ENCODE assay signal across 19 cellular contexts in genomic region chr19:55393362-55393761, GRCh38. TPM values are rescaled to one million over a fixed set of nuclear protein-coding genes. Genes with fewer than 3 reads are reported as not detected.
A peak's percentile ranks its signal among the peaks of the same experiment; 100 is the strongest.
DNase-seq lines count a peak whose midpoint lies in the region; ATAC-seq and TF ChIP-seq lines count a peak whose summit lies in the region.
"Had no signal": no experiment of that assay in that cellular context is flagged by ENCODE, and none has a peak within 500 bp of the region (broad histone marks: within the 10 kb centered on the region; RNA-seq: fewer than 3 reads in every experiment).

No MANE protein-coding gene starts in this region.

- H4K20me1 ChIP-seq in SK-N-SH (ENCODE audit: insufficient read depth): peaks cover 41% of the 10 kb centered on the region

- H3K4me3 ChIP-seq in SK-N-SH (ENCODE audit: low read depth in 2 of 2, low read length in 1 of 2) (no peak overlapping the region), WERI-Rb-1 (ENCODE audit: low read depth, low read length) (no peak overlapping the region)
- H3K4me3 ChIP-seq: BLaER1 treated with 17β-estradiol and CSF1 and Interleukin-3, amounts not matched to agents 10 nM and 100 nM; GM12878 had no signal

- CTCF ChIA-PET in SK-N-SH (lab: Yijun Ruan, JAX): interaction anchor here (1.1 to 2.5 kb wide), 2 partner anchors 25 to 252 kb away, joined by 3 to 12 read pairs; no protein-coding TSS in a partner anchor

- H3K27me3 Mint-ChIP-seq in chondrocyte (ENCODE audit: low read depth) (no peaks in the 10 kb centered on the region), nephron progenitor cell (ENCODE audit: low read depth, poor library complexity) (peaks cover 3% of the 10 kb centered on the region)

- no peaks in the 10 kb centered on the region for H3K27me3 ChIP-seq in SK-N-SH (ENCODE audit: insufficient read depth)
- no peaks in the 10 kb centered on the region for H3K27me3 ChIP-seq in WERI-Rb-1 (ENCODE audit: insufficient read depth, low read depth, severe bottlenecking)
- H3K27me3 ChIP-seq: BLaER1 treated with 17β-estradiol and CSF1 and Interleukin-3, amounts not matched to agents 10 nM and 100 nM had no signal

- H3K36me3 ChIP-seq in SK-N-SH (replicated peaks in 1 of 2; ENCODE audit: control insufficient read depth in 1 of 2, insufficient read depth in 2 of 2, low read length in 1 of 2): peaks cover 22 to 27% of the 10 kb centered on the region in 2 experiments
- H3K36me3 ChIP-seq in WERI-Rb-1: peaks cover 34% of the 10 kb centered on the region

- TF ChIP-seq RAD21 in SK-N-SH (IDR thresholded peaks at IDR 0.05; ENCODE audit: low read length): no peak

- ATAC-seq in SK-N-SH treated with all-trans-retinoic acid at 6 μM for 48 hours: no peak
- ATAC-seq: GM12878 had no signal

- peak overlapping the region; percentile 49 for H3K27ac Mint-ChIP-seq in chondrocyte (ENCODE audit: unreplicated experiment)
- peak overlapping the region; percentile 29 for H3K27ac Mint-ChIP-seq in nephron progenitor cell
- H3K27ac Mint-ChIP-seq: HFFc6 had no signal

- TF ChIP-seq EP300 in SK-N-SH (IDR thresholded peaks at IDR 0.05; ENCODE audit: borderline replicate concordance in 1 of 2, low read depth in 1 of 2, low read length in 1 of 2): no peak

- no peak for TF ChIP-seq CTCF in SK-N-SH (IDR thresholded peaks at IDR 0.05)
- no peak for TF ChIP-seq CTCF in chondrocyte (IDR thresholded peaks at IDR 0.05)
- no peak for TF ChIP-seq CTCF in nephron progenitor cell (IDR thresholded peaks at IDR 0.05)
- no peak for TF ChIP-seq CTCF in WERI-Rb-1 (IDR thresholded peaks at IDR 0.05; ENCODE audit: low read depth, low read length)

- no peaks in the 10 kb centered on the region for H3K9me3 ChIP-seq in SK-N-SH
- no peaks in the 10 kb centered on the region for H3K9me3 ChIP-seq in WERI-Rb-1 (ENCODE audit: severe bottlenecking)
- H3K9me3 ChIP-seq: BLaER1 treated with 17β-estradiol and CSF1 and Interleukin-3, amounts not matched to agents 10 nM and 100 nM had no signal

- DNase-seq in SK-N-SH: peak; percentile 16
- DNase-seq in NAMALWA (ENCODE audit: low spot score): peak; percentile 19
- no peak for DNase-seq in chondrocyte (ENCODE audit: low spot score)
- no peak for DNase-seq in nephron progenitor cell
- no peak for DNase-seq in DMS53 (lab: John Stamatoyannopoulos, UW)
- DNase-seq in HuH-7 (ENCODE audit: low spot score): no peak
- DNase-seq in WERI-Rb-1: no peak
- DNase-seq: 8988T, COR-L47, HFFc6, IMR-90, NCI-H1436, NCI-H2029 treated with DMSO at 0.1 percent for 48 hours, NCI-H510A, SHP77 had no signal

- H3K9me3 Mint-ChIP-seq in chondrocyte (ENCODE audit: low read depth) (no peaks in the 10 kb centered on the region), nephron progenitor cell (no peaks in the 10 kb centered on the region)
- H3K9me3 Mint-ChIP-seq: HFFc6 had no signal

- peaks cover 34% of the 10 kb centered on the region for H3K4me1 Mint-ChIP-seq in chondrocyte (ENCODE audit: low read depth)
- H3K4me1 Mint-ChIP-seq in nephron progenitor cell: peaks cover 47% of the 10 kb centered on the region

- H3K4me2 ChIP-seq in SK-N-SH: no peak overlapping the region
- H3K4me2 ChIP-seq: BLaER1 treated with 17β-estradiol and CSF1 and Interleukin-3, amounts not matched to agents 10 nM and 100 nM had no signal

- H3K4me1 ChIP-seq in SK-N-SH (ENCODE audit: control insufficient read depth in 1 of 2, insufficient read depth in 2 of 2, low read depth in 1 of 2, low read length in 1 of 2): peaks cover 12 to 26% of the 10 kb centered on the region in 2 experiments; a peak in 3 of 4 replicates

- H3F3A ChIP-seq in SK-N-SH (replicated peaks; ENCODE audit: insufficient read depth): peaks cover 43% of the 10 kb centered on the region

- WGBS in SK-N-SH (ENCODE audit: low lambda C conversion rate): 97% methylated on average over 5 of the region's 5 CpGs

- H3K79me2 ChIP-seq in SK-N-SH (ENCODE audit: insufficient read depth): peaks cover 22% of the 10 kb centered on the region

- H3K36me3 Mint-ChIP-seq in chondrocyte (ENCODE audit: low read depth): peaks cover 5% of the 10 kb centered on the region
- peaks cover 36% of the 10 kb centered on the region for H3K36me3 Mint-ChIP-seq in nephron progenitor cell (ENCODE audit: low read depth)

- no peak overlapping the region for H2AFZ ChIP-seq in SK-N-SH (ENCODE audit: low read depth)

- H3K9me2 ChIP-seq in SK-N-SH: no peaks in the 10 kb centered on the region

- H3K4me3 Mint-ChIP-seq in chondrocyte (ENCODE audit: unreplicated experiment): no peak overlapping the region
- H3K4me3 Mint-ChIP-seq in nephron progenitor cell: peak overlapping the region; percentile 47
- H3K4me3 Mint-ChIP-seq: HFFc6 had no signal

- H3K27ac ChIP-seq in SK-N-SH (ENCODE audit: low read depth in 2 of 2, low read length in 1 of 2) (no peak overlapping the region), WERI-Rb-1 (no peak overlapping the region)
- H3K27ac ChIP-seq: BLaER1 treated with 17β-estradiol and CSF1 and Interleukin-3, amounts not matched to agents 10 nM and 100 nM had no signal

- POLR2A ChIA-PET in SK-N-SH (lab: Yijun Ruan, JAX): interaction anchor here (0.7 kb wide), 1 partner anchor 9 kb away, joined by 4 read pairs; no protein-coding TSS in a partner anchor

- no peak overlapping the region for H3K9ac ChIP-seq in SK-N-SH

TF ChIP-seq in SK-N-SH, 30 proteins besides CTCF, POLR2A, EP300 and RAD21 (continues in another document):
- TF ChIP-seq FOSL2 (IDR thresholded peaks at IDR 0.05; ENCODE audit: borderline replicate concordance, low read depth) (no peak), NRF1 (IDR thresholded peaks at IDR 0.05; ENCODE audit: low read depth, low read length) (no peak), CHD2 (IDR thresholded peaks at IDR 0.05; ENCODE audit: low read length, partially characterized antibody) (no peak), NFIC (IDR thresholded peaks at IDR 0.05; ENCODE audit: borderline replicate concordance) (no peak), YY1 (IDR thresholded peaks at IDR 0.05; ENCODE audit: low read depth) (no peak), IRF3 (IDR thresholded peaks at IDR 0.05; ENCODE audit: low read depth, low read length) (no peak), FOXJ3 (CRISPR knock-in tag; IDR thresholded peaks at IDR 0.05) (no peak), TCF12 (IDR thresholded peaks at IDR 0.05) (no peak), POLR2AphosphoS5 (IDR thresholded peaks at IDR 0.05; ENCODE audit: low read depth, low read length) (no peak), GABPA (IDR thresholded peaks at IDR 0.05; ENCODE audit: low read depth) (no peak)

TF ChIP-seq in SK-N-SH treated with all-trans-retinoic acid at 6 μM for 48 hours, 23 proteins besides CTCF, POLR2A, EP300 and RAD21 (continues in another document):
- TF ChIP-seq TCF4 (CRISPR knock-in tag; IDR thresholded peaks at IDR 0.05; ENCODE audit: borderline replicate concordance): no peak
- TF ChIP-seq TSHZ2 (CRISPR knock-in tag; IDR thresholded peaks at IDR 0.05): no peak
- no peak for TF ChIP-seq SNAI2 (CRISPR knock-in tag; IDR thresholded peaks at IDR 0.05)
- TF ChIP-seq ESRRG (CRISPR knock-in tag; IDR thresholded peaks at IDR 0.05): no peak
- TF ChIP-seq ARNTL (CRISPR knock-in tag; IDR thresholded peaks at IDR 0.05; ENCODE audit: borderline replicate concordance, low read depth): no peak

RNA-seq across cellular contexts. Expression of gene RPL28, which starts 7.6 kb away (rescaled TPM):
- polyA plus RNA-seq in SK-N-SH (2012; rRNA removed): 2,297 and 2,368 TPM in 2 replicates
- polyA plus RNA-seq in SK-N-SH (2012; cell fraction: cytosol; rRNA removed): 721 and 1,465 TPM in 2 replicates
- polyA plus RNA-seq in SK-N-SH (2012; cell fraction: nucleus; rRNA removed): 482 and 618 TPM in 2 replicates
- total RNA-seq in chondrocyte: 1,343 to 1,376 TPM (median 1,346 TPM) in 3 replicates

RNA-seq across cellular contexts. Expression of gene TMEM238, which starts 9.3 kb away (rescaled TPM):
- 0.08 and 0.12 TPM in 2 replicates for polyA plus RNA-seq in SK-N-SH (2012; rRNA removed)
- polyA plus RNA-seq in SK-N-SH (2012; cell fraction: cytosol; rRNA removed): 0.03 and 0.05 TPM in 2 replicates
- polyA plus RNA-seq in SK-N-SH (2012; cell fraction: nucleus; rRNA removed): 0.12 TPM in 1 of 2 replicates, not detected in the other
- 0.59 to 1.0 TPM (median 0.85 TPM) in 3 replicates for total RNA-seq in chondrocyte
- total RNA-seq: G401, IMR-90 had no signal
- polyA plus RNA-seq: IMR-90 had no signal

RNA-seq across cellular contexts. Expression of gene UBE2S, which starts 14.2 kb away (rescaled TPM):
- 84.7 and 133 TPM in 2 replicates for polyA plus RNA-seq in SK-N-SH (2012; rRNA removed)
- polyA plus RNA-seq in SK-N-SH (2012; cell fraction: cytosol; rRNA removed): 57.1 and 81.7 TPM in 2 replicates
- 42.8 and 70.9 TPM in 2 replicates for polyA plus RNA-seq in SK-N-SH (2012; cell fraction: nucleus; rRNA removed)
- 60.0 to 79.7 TPM (median 78.6 TPM) in 3 replicates for total RNA-seq in chondrocyte

RNA-seq across cellular contexts. Expression of gene TMEM190, which starts 16.7 kb away (rescaled TPM):
- 0.77 and 0.91 TPM in 2 replicates for polyA plus RNA-seq in SK-N-SH (2012; rRNA removed)
- 0.08 and 0.30 TPM in 2 replicates for polyA plus RNA-seq in SK-N-SH (2012; cell fraction: cytosol; rRNA removed)
- 14.1 and 29.8 TPM in 2 replicates for polyA plus RNA-seq in SK-N-SH (2012; cell fraction: nucleus; rRNA removed)
- 0.52 to 1.0 TPM in 2 of 3 replicates, not detected in the other for total RNA-seq in chondrocyte
- total RNA-seq: GM12878, IMR-90 had no signal
- polyA plus RNA-seq: GM12878 had no signal

RNA-seq across cellular contexts. Expression of gene IL11, which starts 23.1 kb away (rescaled TPM):
- polyA plus RNA-seq in SK-N-SH (2012; rRNA removed): 13.2 and 16.1 TPM in 2 replicates
- 8.4 and 11.0 TPM in 2 replicates for polyA plus RNA-seq in SK-N-SH (2012; cell fraction: cytosol; rRNA removed)
- 22.6 and 33.5 TPM in 2 replicates for polyA plus RNA-seq in SK-N-SH (2012; cell fraction: nucleus; rRNA removed)
- total RNA-seq in chondrocyte: 2.8 to 3.7 TPM (median 3.1 TPM) in 3 replicates
- polyA plus RNA-seq: GM12878 had no signal

Comparison
In these comparisons a context has a peak if more than half of its experiments do, and no peak if none do; other contexts are left out.
1. DNase-seq: peak in SK-N-SH (single experiment) and NAMALWA (single experiment); none in chondrocyte (single experiment), nephron progenitor cell (single experiment), DMS53 (single experiment), HuH-7 (single experiment) and WERI-Rb-1 (single experiment).